8 cellular contexts compared by ENCODE assay signal in the genomic region with DNA sequence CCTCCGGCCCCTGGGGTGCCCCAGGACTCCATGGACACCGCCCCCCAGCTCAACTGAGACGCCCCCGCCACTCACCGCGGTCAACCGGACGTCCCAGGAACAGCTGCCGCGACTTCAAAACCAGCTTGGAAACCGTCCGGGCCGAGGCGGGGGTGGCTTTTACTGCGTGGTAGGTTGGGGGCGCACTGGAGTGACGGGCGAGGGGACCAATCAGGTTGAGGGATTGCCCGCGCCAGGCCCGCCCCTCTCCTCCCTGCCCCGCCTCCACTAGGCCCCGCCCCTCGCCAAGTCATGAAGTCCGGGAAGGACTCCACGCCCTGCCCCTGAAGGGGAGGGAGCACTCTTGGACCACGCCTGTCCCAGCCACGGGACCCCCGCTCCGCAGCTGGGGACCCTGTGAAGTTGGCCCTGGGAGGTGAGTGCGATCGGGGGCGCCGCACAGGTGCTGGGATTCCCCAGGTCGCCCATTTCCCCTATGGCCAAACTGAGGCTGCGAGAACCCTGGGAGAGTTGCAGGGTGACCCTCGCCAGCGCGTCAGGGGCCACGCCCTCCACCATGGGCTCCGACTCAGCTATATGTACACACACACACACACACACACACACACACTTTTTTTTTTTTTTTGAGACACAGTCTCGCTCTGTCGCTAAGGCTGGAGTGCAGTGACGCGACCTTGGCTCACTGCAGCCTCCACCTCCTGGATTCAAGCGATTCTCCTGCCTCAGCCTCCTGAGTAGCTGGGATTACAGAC. TPM values are rescaled to one million over a fixed set of nuclear protein-coding genes. Genes with fewer than 3 reads are reported as not detected.
DNase-seq lines count a peak whose midpoint lies in the region; ATAC-seq and TF ChIP-seq lines count a peak whose summit lies in the region.

A gene with protein sequence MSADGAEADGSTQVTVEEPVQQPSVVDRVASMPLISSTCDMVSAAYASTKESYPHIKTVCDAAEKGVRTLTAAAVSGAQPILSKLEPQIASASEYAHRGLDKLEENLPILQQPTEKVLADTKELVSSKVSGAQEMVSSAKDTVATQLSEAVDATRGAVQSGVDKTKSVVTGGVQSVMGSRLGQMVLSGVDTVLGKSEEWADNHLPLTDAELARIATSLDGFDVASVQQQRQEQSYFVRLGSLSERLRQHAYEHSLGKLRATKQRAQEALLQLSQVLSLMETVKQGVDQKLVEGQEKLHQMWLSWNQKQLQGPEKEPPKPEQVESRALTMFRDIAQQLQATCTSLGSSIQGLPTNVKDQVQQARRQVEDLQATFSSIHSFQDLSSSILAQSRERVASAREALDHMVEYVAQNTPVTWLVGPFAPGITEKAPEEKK (minus strand): TSS at position 134 of the 752 bp plus-strand sequence. CDS start 6,273 bp downstream, outside the sequence.

- H3K9ac ChIP-seq in HCT116 (ENCODE audit: low read length) (peak within 1 kb of the TSS; percentile 94), iPS-20b (ENCODE audit: low read depth, low read length) (peak within 1 kb of the TSS; percentile 85; the same call in 1 of the 2 replicates), skeletal muscle tissue (ENCODE audit: low read depth in 1 of 3, low read length in 3 of 3) (peak within 1 kb of the TSS; percentile 83 to 89 (median 89))

- H3K27ac ChIP-seq in HCT116 (ENCODE audit: low read depth, low read length) (peak within 1 kb of the TSS; percentile 95), VCaP (peak within 1 kb of the TSS; percentile 60; the same call in 1 of the 2 replicates), iPS-20b (ENCODE audit: low read length) (no peak within 1 kb of the TSS), skeletal muscle tissue (ENCODE audit: low read depth, low read length) (peak within 1 kb of the TSS; percentile 86)

- DNase-seq in GDM1 (lab: John Stamatoyannopoulos, UW) (peak; percentile 87), HCT116 (ENCODE audit: low read depth, low spot score) (peak; percentile 88), NB4 (ENCODE audit: low read depth) (peak; percentile 91), MCF 10A (ENCODE audit: unreplicated experiment) (peak; percentile 97), NCI-H2107 treated with DMSO at 0.1 percent for 48 hours (lab: John Stamatoyannopoulos, UW; ENCODE audit: unreplicated experiment) (no peak)

- RAD21 ChIA-PET in HCT116 (lab: Charles Lee; ENCODE audit: low non-redundant PET in 1 of 2, low total read pairs in 2 of 2, uncharacterized antibody in 2 of 2, unreplicated experiment in 2 of 2), result interaction anchor here (0.7 to 1.8 kb wide), 5 partner anchors 44 to 291 kb away, joined by 4 to 5 read pairs (median 4); no protein-coding TSS in a partner anchor

- CTCF ChIA-PET in HCT116 (lab: Charles Lee) (interaction anchor here (1.0 to 8.1 kb wide), 6 partner anchors 15 to 163 kb away, joined by 3 to 32 read pairs (median 4); a partner anchor contains a TSS), MCF 10A (lab: Yijun Ruan, JAX) (interaction anchor here (0.6 to 9.6 kb wide), 7 partner anchors 18 to 727 kb away, joined by 3 to 93 read pairs (median 5); no protein-coding TSS in a partner anchor)

- peak within 1 kb of the TSS; percentile 94 to 96 for H3K4me3 ChIP-seq in HCT116 (replicated peaks in 1 of 2; ENCODE audit: low read depth in 1 of 2, low read length in 2 of 2)
- peak within 1 kb of the TSS; percentile 74 for H3K4me3 ChIP-seq in NB4 (ENCODE audit: low read depth, low read length)
- H3K4me3 ChIP-seq in iPS-20b (ENCODE audit: low read length), result peak within 1 kb of the TSS; percentile 92
- H3K4me3 ChIP-seq in skeletal muscle tissue (ENCODE audit: low read length in 3 of 3), result peak within 1 kb of the TSS; percentile 83 to 87 (median 84)

- no peak for TF ChIP-seq CTCF in HCT116 (IDR thresholded peaks at IDR 0.05 in 2 of 3, conservative IDR thresholded peaks at IDR 0.05 in 1 of 3; ENCODE audit: borderline replicate concordance in 1 of 3, insufficient read depth in 1 of 3, low read depth in 2 of 3, low read length in 2 of 3)
- no peak for TF ChIP-seq CTCF in NB4 (IDR thresholded peaks at IDR 0.05; ENCODE audit: low read depth, low read length)
- no peak for TF ChIP-seq CTCF in VCaP (conservative IDR thresholded peaks at IDR 0.05)
- TF ChIP-seq CTCF in MCF 10A (IDR thresholded peaks at IDR 0.05; ENCODE audit: unreplicated experiment), result no peak

- TF ChIP-seq POLR2A in HCT116 (IDR thresholded peaks at IDR 0.05; ENCODE audit: borderline replicate concordance, extremely low read depth, insufficient read depth, insufficient read length), result no peak
- TF ChIP-seq POLR2A in NB4 (IDR thresholded peaks at IDR 0.05; ENCODE audit: extremely low read depth, insufficient read length), result peak; percentile 16

- peak; percentile 72 for ATAC-seq in HCT116

- no peaks in the 10 kb centered on the region; the same call in 1 of the 2 replicates for H4K20me1 ChIP-seq in HCT116 (ENCODE audit: insufficient read depth)

- H2AFZ ChIP-seq in HCT116 (ENCODE audit: low read depth, low read length, poor library complexity, severe bottlenecking), result no peak within 1 kb of the TSS

- intact Hi-C loops in HCT116 (cut with micrococcal nuclease), result no loop called here
- intact Hi-C loops in MCF 10A (cut with micrococcal nuclease), result loop anchor here (5.0 kb wide), 1 partner anchor 55 kb away; no protein-coding TSS in a partner anchor

- peak within 1 kb of the TSS; percentile 90 for H3K27ac Mint-ChIP-seq in MCF 10A (ENCODE audit: low read depth, unreplicated experiment)

- TF ChIP-seq RAD21 in HCT116 (IDR thresholded peaks at IDR 0.05; ENCODE audit: low read depth), result no peak

- no peaks in the 10 kb centered on the region for H3K27me3 Mint-ChIP-seq in MCF 10A (ENCODE audit: insufficient read depth, unreplicated experiment)

- H3K9me3 Mint-ChIP-seq in MCF 10A (ENCODE audit: unreplicated experiment), result no peaks in the 10 kb centered on the region

- BruUV-seq in HCT116 (replicated peaks; lab: Mats Ljungman, UMichigan) (no TSS peak), MCF 10A (replicated peaks; lab: Mats Ljungman, UMichigan) (no TSS peak)

- H3K9me2 ChIP-seq in HCT116 (ENCODE audit: insufficient read depth), result no peaks in the 10 kb centered on the region

- H3K4me1 ChIP-seq in HCT116 (ENCODE audit: control insufficient read depth in 1 of 2, insufficient read depth in 2 of 2, low read length in 2 of 2), result peaks cover 49 to 76% of the 10 kb centered on the region in 2 experiments
- no peaks in the 10 kb centered on the region for H3K4me1 ChIP-seq in iPS-20b (ENCODE audit: insufficient read depth, low read length)
- H3K4me1 ChIP-seq in skeletal muscle tissue (ENCODE audit: control insufficient read depth in 3 of 3, insufficient read depth in 3 of 3, low read length in 3 of 3), result peaks cover 11 to 14% (median 14%) of the 10 kb centered on the region in 3 donors

- POLR2A ChIA-PET in HCT116 (lab: Charles Lee) (interaction anchor here (0.6 to 5.7 kb wide), 15 partner anchors 11 to 568 kb away, joined by 3 to 54 read pairs (median 3); a partner anchor contains a TSS), MCF 10A (lab: Yijun Ruan, JAX) (interaction anchor here (0.5 to 8.9 kb wide), 17 partner anchors 9 to 1649 kb away, joined by 3 to 98 read pairs (median 7); a partner anchor contains a TSS)

- peak within 1 kb of the TSS; percentile 85 for H3K4me2 ChIP-seq in HCT116 (ENCODE audit: low read length)

- no peaks in the 10 kb centered on the region for H3K9me3 ChIP-seq in HCT116 (ENCODE audit: control insufficient read depth in 1 of 2, insufficient read depth in 1 of 2, low read depth in 1 of 2, low read length in 2 of 2)
- H3K9me3 ChIP-seq in iPS-20b (ENCODE audit: insufficient read depth, low read depth, low read length), result no peaks in the 10 kb centered on the region
- no peaks in the 10 kb centered on the region for H3K9me3 ChIP-seq in skeletal muscle tissue (ENCODE audit: control insufficient read depth in 3 of 3, low read length in 3 of 3)

- H3K27me3 ChIP-seq in HCT116 (ENCODE audit: insufficient read depth, low read length) (no peaks in the 10 kb centered on the region), iPS-20b (ENCODE audit: insufficient read depth, low read length) (no peaks in the 10 kb centered on the region), skeletal muscle tissue (ENCODE audit: control insufficient read depth in 3 of 3, insufficient read depth in 3 of 3, low read length in 3 of 3) (no peaks in the 10 kb centered on the region)

- H3K79me2 ChIP-seq in HCT116 (ENCODE audit: insufficient read depth, low read length), result peaks cover 46% of the 10 kb centered on the region

- peaks cover 29% of the 10 kb centered on the region for H3K36me3 Mint-ChIP-seq in MCF 10A (ENCODE audit: insufficient read depth, unreplicated experiment)

- H3K4me1 Mint-ChIP-seq in MCF 10A (ENCODE audit: insufficient read depth, unreplicated experiment), result peaks cover 10% of the 10 kb centered on the region

- H3K36me3 ChIP-seq in HCT116 (ENCODE audit: control insufficient read depth in 1 of 2, insufficient read depth in 2 of 2, low read length in 2 of 2), result peaks cover 0 to 11% of the 10 kb centered on the region in 2 experiments; a peak in 2 of 4 replicates
- H3K36me3 ChIP-seq in iPS-20b (ENCODE audit: insufficient read depth, low read depth, low read length), result 0 out of 2 replicates have a peak, but pooled peaks cover under 1% of the 10 kb centered on the region
- peaks cover 0 to 2% (median 0%) of the 10 kb centered on the region in 3 donors for H3K36me3 ChIP-seq in skeletal muscle tissue (ENCODE audit: control insufficient read depth in 3 of 3, insufficient read depth in 3 of 3, low read length in 3 of 3)

- H3K4me3 Mint-ChIP-seq in MCF 10A (ENCODE audit: unreplicated experiment), result peak within 1 kb of the TSS; percentile 80

TF ChIP-seq in HCT116, 20 proteins besides CTCF, POLR2A, EP300 and RAD21:
- TF ChIP-seq POLR2AphosphoS5 (IDR thresholded peaks at IDR 0.05; ENCODE audit: low read depth, low read length) (peak; percentile 89), YY1 (IDR thresholded peaks at IDR 0.05; ENCODE audit: extremely low read depth, insufficient replicate concordance, low read depth, low read length) (peak; percentile 10), EGR1 (IDR thresholded peaks at IDR 0.05; ENCODE audit: low read depth) (peak; percentile 89), TCF7L2 (IDR thresholded peaks at IDR 0.05; ENCODE audit: borderline replicate concordance, extremely low read depth, insufficient read depth, insufficient read length) (peak; percentile 37), SRF (IDR thresholded peaks at IDR 0.05; ENCODE audit: low read depth) (no peak), EZH2 (IDR thresholded peaks at IDR 0.05) (no peak), SIN3A (IDR thresholded peaks at IDR 0.05; ENCODE audit: low read depth) (peak; percentile 43; the same call in 1 of the 2 replicates), SP1 (IDR thresholded peaks at IDR 0.05; ENCODE audit: low read depth) (peak; percentile 93), CBX3 (IDR thresholded peaks at IDR 0.05; ENCODE audit: low read depth) (peak; percentile 56; the same call in 1 of the 2 replicates)
- TF ChIP-seq, protein P1, sequence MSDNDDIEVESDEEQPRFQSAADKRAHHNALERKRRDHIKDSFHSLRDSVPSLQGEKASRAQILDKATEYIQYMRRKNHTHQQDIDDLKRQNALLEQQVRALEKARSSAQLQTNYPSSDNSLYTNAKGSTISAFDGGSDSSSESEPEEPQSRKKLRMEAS (IDR thresholded peaks at IDR 0.05), result peak; percentile 57
TF ChIP-seq in HCT116: peak in this region for 8.

RNA-seq across cellular contexts. Expression of the gene that starts here (rescaled TPM):
- total RNA-seq in HCT116 (2021; ENCODE audit: unreplicated experiment) (207 TPM), MCF 10A (2022) (64.3 and 71.7 TPM in 2 replicates), skeletal muscle tissue (55.3 TPM)
- 219 and 273 TPM in 2 replicates for polyA plus RNA-seq in HCT116 (2012)
